In the genomic region with DNA sequence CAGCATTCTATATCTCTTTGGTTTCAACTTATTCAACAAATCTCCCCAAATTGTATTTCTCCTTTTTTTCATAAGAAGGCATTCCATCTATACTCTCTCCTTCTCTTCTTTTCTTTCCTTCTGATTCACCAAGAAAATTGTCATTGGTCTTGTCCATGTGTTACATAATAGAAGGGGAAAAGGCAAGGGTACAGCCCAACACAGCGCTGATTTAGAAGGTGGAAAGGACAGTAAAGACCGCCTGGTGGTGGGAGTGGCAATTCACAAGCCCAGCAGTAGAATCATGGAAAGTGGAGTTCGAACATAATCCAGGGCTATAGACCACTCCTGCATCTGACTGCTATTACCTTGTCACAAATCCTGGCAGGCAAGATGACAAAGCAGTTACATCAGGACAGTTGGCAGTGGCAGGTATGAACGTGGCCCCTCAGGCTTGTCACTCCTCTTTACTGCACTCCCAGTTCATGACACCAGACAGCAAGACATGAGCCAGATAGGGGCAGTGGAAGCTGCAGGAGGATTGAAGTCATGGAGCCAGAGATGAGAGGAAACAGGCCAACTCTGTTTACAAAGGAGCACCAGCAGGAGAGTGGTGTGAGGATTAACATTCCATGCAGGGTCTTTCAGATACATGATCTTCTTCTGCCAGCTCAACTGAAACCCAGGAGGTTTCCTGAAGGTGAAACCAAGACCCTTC, we compare ENCODE assay signal across 1 cellular context.
A peak's percentile ranks its signal among the peaks of the same experiment; 100 is the strongest.
TF ChIP-seq lines count a peak whose summit lies in the region.

No MANE protein-coding gene starts in this region.

TF ChIP-seq in K562, 482 proteins besides CTCF, POLR2A, EP300 and RAD21 (continued from another document and continues in another):
- TF ChIP-seq, protein P1, sequence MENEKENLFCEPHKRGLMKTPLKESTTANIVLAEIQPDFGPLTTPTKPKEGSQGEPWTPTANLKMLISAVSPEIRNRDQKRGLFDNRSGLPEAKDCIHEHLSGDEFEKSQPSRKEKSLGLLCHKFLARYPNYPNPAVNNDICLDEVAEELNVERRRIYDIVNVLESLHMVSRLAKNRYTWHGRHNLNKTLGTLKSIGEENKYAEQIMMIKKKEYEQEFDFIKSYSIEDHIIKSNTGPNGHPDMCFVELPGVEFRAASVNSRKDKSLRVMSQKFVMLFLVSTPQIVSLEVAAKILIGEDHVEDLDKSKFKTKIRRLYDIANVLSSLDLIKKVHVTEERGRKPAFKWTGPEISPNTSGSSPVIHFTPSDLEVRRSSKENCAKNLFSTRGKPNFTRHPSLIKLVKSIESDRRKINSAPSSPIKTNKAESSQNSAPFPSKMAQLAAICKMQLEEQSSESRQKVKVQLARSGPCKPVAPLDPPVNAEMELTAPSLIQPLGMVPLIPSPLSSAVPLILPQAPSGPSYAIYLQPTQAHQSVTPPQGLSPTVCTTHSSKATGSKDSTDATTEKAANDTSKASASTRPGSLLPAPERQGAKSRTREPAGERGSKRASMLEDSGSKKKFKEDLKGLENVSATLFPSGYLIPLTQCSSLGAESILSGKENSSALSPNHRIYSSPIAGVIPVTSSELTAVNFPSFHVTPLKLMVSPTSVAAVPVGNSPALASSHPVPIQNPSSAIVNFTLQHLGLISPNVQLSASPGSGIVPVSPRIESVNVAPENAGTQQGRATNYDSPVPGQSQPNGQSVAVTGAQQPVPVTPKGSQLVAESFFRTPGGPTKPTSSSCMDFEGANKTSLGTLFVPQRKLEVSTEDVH (IDR thresholded peaks at IDR 0.05; ENCODE audit: low read depth, partially characterized antibody): no peak
- TF ChIP-seq HCFC1 (IDR thresholded peaks at IDR 0.05; ENCODE audit: low read depth, low read length): no peak
- TF ChIP-seq LEF1 (IDR thresholded peaks at IDR 0.05): no peak
- TF ChIP-seq HINFP (tag; conservative IDR thresholded peaks at IDR 0.05; ENCODE audit: low read depth): peak; percentile 69
- peak; percentile 7 to 60; a peak in 2 of 4 replicates for TF ChIP-seq MLLT1 (IDR thresholded peaks at IDR 0.05)
- peak; percentile 47; the same call in 1 of the 2 replicates for TF ChIP-seq DPF2 (IDR thresholded peaks at IDR 0.05)
- TF ChIP-seq PHTF2 (CRISPR knock-in tag; IDR thresholded peaks at IDR 0.05): no peak
- no peak for TF ChIP-seq MEF2A (IDR thresholded peaks at IDR 0.05; ENCODE audit: control insufficient read depth, low read depth, low read length)
- TF ChIP-seq, protein P2, sequence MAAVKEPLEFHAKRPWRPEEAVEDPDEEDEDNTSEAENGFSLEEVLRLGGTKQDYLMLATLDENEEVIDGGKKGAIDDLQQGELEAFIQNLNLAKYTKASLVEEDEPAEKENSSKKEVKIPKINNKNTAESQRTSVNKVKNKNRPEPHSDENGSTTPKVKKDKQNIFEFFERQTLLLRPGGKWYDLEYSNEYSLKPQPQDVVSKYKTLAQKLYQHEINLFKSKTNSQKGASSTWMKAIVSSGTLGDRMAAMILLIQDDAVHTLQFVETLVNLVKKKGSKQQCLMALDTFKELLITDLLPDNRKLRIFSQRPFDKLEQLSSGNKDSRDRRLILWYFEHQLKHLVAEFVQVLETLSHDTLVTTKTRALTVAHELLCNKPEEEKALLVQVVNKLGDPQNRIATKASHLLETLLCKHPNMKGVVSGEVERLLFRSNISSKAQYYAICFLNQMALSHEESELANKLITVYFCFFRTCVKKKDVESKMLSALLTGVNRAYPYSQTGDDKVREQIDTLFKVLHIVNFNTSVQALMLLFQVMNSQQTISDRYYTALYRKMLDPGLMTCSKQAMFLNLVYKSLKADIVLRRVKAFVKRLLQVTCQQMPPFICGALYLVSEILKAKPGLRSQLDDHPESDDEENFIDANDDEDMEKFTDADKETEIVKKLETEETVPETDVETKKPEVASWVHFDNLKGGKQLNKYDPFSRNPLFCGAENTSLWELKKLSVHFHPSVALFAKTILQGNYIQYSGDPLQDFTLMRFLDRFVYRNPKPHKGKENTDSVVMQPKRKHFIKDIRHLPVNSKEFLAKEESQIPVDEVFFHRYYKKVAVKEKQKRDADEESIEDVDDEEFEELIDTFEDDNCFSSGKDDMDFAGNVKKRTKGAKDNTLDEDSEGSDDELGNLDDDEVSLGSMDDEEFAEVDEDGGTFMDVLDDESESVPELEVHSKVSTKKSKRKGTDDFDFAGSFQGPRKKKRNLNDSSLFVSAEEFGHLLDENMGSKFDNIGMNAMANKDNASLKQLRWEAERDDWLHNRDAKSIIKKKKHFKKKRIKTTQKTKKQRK (IDR thresholded peaks at IDR 0.05; ENCODE audit: borderline replicate concordance, low read depth, low read length): no peak
- no peak for TF ChIP-seq ZNF133 (CRISPR knock-in tag; IDR thresholded peaks at IDR 0.05)
- no peak for TF ChIP-seq NFIC (IDR thresholded peaks at IDR 0.05)
- TF ChIP-seq, protein P3, sequence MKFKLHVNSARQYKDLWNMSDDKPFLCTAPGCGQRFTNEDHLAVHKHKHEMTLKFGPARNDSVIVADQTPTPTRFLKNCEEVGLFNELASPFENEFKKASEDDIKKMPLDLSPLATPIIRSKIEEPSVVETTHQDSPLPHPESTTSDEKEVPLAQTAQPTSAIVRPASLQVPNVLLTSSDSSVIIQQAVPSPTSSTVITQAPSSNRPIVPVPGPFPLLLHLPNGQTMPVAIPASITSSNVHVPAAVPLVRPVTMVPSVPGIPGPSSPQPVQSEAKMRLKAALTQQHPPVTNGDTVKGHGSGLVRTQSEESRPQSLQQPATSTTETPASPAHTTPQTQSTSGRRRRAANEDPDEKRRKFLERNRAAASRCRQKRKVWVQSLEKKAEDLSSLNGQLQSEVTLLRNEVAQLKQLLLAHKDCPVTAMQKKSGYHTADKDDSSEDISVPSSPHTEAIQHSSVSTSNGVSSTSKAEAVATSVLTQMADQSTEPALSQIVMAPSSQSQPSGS (CRISPR knock-in tag; IDR thresholded peaks at IDR 0.05): no peak
- TF ChIP-seq JUN (IDR thresholded peaks at IDR 0.05; ENCODE audit: borderline replicate concordance, low read depth, low read length): no peak
- no peak; the same call in 1 of the 2 replicates for TF ChIP-seq JUN (CRISPR knock-in tag; IDR thresholded peaks at IDR 0.05; ENCODE audit: borderline replicate concordance)
- TF ChIP-seq SNAPC5 (CRISPR knock-in tag; IDR thresholded peaks at IDR 0.05): no peak
- no peak for TF ChIP-seq ILF3 (IDR thresholded peaks at IDR 0.05; ENCODE audit: borderline replicate concordance)
- TF ChIP-seq ZC3H8 (IDR thresholded peaks at IDR 0.05): no peak
- TF ChIP-seq, protein P4, sequence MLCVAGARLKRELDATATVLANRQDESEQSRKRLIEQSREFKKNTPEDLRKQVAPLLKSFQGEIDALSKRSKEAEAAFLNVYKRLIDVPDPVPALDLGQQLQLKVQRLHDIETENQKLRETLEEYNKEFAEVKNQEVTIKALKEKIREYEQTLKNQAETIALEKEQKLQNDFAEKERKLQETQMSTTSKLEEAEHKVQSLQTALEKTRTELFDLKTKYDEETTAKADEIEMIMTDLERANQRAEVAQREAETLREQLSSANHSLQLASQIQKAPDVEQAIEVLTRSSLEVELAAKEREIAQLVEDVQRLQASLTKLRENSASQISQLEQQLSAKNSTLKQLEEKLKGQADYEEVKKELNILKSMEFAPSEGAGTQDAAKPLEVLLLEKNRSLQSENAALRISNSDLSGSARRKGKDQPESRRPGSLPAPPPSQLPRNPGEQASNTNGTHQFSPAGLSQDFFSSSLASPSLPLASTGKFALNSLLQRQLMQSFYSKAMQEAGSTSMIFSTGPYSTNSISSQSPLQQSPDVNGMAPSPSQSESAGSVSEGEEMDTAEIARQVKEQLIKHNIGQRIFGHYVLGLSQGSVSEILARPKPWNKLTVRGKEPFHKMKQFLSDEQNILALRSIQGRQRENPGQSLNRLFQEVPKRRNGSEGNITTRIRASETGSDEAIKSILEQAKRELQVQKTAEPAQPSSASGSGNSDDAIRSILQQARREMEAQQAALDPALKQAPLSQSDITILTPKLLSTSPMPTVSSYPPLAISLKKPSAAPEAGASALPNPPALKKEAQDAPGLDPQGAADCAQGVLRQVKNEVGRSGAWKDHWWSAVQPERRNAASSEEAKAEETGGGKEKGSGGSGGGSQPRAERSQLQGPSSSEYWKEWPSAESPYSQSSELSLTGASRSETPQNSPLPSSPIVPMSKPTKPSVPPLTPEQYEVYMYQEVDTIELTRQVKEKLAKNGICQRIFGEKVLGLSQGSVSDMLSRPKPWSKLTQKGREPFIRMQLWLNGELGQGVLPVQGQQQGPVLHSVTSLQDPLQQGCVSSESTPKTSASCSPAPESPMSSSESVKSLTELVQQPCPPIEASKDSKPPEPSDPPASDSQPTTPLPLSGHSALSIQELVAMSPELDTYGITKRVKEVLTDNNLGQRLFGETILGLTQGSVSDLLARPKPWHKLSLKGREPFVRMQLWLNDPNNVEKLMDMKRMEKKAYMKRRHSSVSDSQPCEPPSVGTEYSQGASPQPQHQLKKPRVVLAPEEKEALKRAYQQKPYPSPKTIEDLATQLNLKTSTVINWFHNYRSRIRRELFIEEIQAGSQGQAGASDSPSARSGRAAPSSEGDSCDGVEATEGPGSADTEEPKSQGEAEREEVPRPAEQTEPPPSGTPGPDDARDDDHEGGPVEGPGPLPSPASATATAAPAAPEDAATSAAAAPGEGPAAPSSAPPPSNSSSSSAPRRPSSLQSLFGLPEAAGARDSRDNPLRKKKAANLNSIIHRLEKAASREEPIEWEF (CRISPR knock-in tag; IDR thresholded peaks at IDR 0.05): no peak
- TF ChIP-seq PHB2 (IDR thresholded peaks at IDR 0.05; ENCODE audit: low read depth): no peak
- TF ChIP-seq ATF4 (CRISPR knock-in tag; IDR thresholded peaks at IDR 0.05): no peak
- no peak for TF ChIP-seq TOE1 (IDR thresholded peaks at IDR 0.05; ENCODE audit: borderline replicate concordance)
- TF ChIP-seq TOE1 (CRISPR knock-in tag; IDR thresholded peaks at IDR 0.05; ENCODE audit: borderline replicate concordance, low read depth): no peak
- TF ChIP-seq, protein P5, sequence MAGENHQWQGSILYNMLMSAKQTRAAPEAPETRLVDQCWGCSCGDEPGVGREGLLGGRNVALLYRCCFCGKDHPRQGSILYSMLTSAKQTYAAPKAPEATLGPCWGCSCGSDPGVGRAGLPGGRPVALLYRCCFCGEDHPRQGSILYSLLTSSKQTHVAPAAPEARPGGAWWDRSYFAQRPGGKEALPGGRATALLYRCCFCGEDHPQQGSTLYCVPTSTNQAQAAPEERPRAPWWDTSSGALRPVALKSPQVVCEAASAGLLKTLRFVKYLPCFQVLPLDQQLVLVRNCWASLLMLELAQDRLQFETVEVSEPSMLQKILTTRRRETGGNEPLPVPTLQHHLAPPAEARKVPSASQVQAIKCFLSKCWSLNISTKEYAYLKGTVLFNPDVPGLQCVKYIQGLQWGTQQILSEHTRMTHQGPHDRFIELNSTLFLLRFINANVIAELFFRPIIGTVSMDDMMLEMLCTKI (IDR thresholded peaks at IDR 0.05; ENCODE audit: partially characterized antibody): no peak
- TF ChIP-seq, protein P6, sequence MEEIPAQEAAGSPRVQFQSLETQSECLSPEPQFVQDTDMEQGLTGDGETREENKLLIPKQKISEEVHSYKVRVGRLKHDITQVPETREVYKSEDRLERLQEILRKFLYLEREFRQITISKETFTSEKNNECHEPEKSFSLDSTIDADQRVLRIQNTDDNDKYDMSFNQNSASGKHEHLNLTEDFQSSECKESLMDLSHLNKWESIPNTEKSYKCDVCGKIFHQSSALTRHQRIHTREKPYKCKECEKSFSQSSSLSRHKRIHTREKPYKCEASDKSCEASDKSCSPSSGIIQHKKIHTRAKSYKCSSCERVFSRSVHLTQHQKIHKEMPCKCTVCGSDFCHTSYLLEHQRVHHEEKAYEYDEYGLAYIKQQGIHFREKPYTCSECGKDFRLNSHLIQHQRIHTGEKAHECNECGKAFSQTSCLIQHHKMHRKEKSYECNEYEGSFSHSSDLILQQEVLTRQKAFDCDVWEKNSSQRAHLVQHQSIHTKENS (CRISPR knock-in tag; IDR thresholded peaks at IDR 0.05): no peak
- TF ChIP-seq ZBTB17 (CRISPR knock-in tag; IDR thresholded peaks at IDR 0.05): peak; percentile 59; the same call in 1 of the 2 replicates
- peak; percentile 73; the same call in 1 of the 2 replicates for TF ChIP-seq HDAC2 (IDR thresholded peaks at IDR 0.05)
- peak; percentile 54; the same call in 1 of the 2 replicates for TF ChIP-seq KLF13 (tag; IDR thresholded peaks at IDR 0.05; ENCODE audit: borderline replicate concordance, low read depth)
- TF ChIP-seq, protein P7, sequence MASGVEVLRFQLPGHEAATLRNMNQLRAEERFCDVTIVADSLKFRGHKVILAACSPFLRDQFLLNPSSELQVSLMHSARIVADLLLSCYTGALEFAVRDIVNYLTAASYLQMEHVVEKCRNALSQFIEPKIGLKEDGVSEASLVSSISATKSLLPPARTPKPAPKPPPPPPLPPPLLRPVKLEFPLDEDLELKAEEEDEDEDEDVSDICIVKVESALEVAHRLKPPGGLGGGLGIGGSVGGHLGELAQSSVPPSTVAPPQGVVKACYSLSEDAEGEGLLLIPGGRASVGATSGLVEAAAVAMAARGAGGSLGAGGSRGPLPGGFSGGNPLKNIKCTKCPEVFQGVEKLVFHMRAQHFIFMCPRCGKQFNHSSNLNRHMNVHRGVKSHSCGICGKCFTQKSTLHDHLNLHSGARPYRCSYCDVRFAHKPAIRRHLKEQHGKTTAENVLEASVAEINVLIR (CRISPR knock-in tag; IDR thresholded peaks at IDR 0.05): no peak
